In genomic region chr17:38967290-38967738, GRCh38 we compare ENCODE assay signal across 8 cellular contexts. TPM values are rescaled to one million over a fixed set of nuclear protein-coding genes. Genes with fewer than 3 reads are reported as not detected.
DNase-seq lines count a peak whose midpoint lies in the region; ATAC-seq and TF ChIP-seq lines count a peak whose summit lies in the region.

A gene with protein sequence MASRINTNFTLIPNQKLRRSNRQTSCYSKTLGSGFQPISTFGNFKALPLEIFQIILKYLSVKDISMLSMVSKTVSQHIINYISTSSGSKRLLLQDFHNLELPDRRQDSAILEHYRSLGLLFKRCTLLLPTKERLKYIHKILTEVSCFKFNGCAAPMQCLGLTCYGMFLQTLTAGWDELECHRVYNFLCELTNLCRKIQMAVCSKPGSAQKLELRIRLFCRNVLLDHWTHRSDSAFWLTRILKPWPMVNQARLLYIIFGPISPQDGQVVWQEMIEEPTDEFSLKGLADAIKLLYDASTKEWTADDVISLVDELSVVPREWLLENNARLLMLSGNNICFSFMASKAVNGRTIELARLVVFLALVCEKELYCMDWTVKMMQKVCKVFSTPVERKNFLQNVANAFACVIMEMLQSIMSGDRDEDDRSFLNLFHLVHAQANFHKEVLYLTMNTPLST (minus strand): TSS chr17:38967403. CDS start chr17:38963025, 4,378 bp downstream.

- H3K79me2 ChIP-seq in smooth muscle cell (ENCODE audit: low read depth): no peaks in the 10 kb centered on the region

- H3K27me3 ChIP-seq in smooth muscle cell (ENCODE audit: low read depth) (no peaks in the 10 kb centered on the region), WERI-Rb-1 (ENCODE audit: insufficient read depth, low read depth, severe bottlenecking) (no peaks in the 10 kb centered on the region)

- H2AFZ ChIP-seq in smooth muscle cell (ENCODE audit: low read depth): peak within 1 kb of the TSS; percentile 87

- no peak within 1 kb of the TSS for H3K9ac ChIP-seq in smooth muscle cell (ENCODE audit: low read depth)

- H3K27ac ChIP-seq in smooth muscle cell (ENCODE audit: low read depth): no peak within 1 kb of the TSS
- H3K27ac ChIP-seq in WERI-Rb-1: no peak within 1 kb of the TSS

- DNase-seq in NCI-H526 (lab: John Stamatoyannopoulos, UW) (peak; percentile 32 to 36), NCI-H526 treated with DMSO at 0.1 percent for 48 hours (lab: John Stamatoyannopoulos, UW) (no peak), cerebellar nuclear complex (lab: John Stamatoyannopoulos, UW) (peak; percentile 49 to 70), iris pigment epithelial cell (ENCODE audit: low read depth) (peak; percentile 94), smooth muscle cell (lab: John Stamatoyannopoulos, UW; ENCODE audit: unreplicated experiment) (peak; percentile 34), WERI-Rb-1 (no peak)
- peak; percentile 89 for DNase-seq in activated CD4-positive, alpha-beta T cell treated with anti-CD3 and anti-CD28 coated beads for 48 hours

- 21% methylated on average over 21 of the region's 21 CpGs for WGBS in smooth muscle cell (ENCODE audit: low lambda C conversion rate)

- ATAC-seq in GM21737 (IDR thresholded peaks at IDR 0.05; ENCODE audit: unreplicated experiment): no peak

- no peaks in the 10 kb centered on the region for H4K20me1 ChIP-seq in smooth muscle cell (ENCODE audit: low read depth)

- peak within 1 kb of the TSS; percentile 82 for H3K4me2 ChIP-seq in smooth muscle cell

- H3K4me1 ChIP-seq in smooth muscle cell (ENCODE audit: low read depth): no peaks in the 10 kb centered on the region

- H3K36me3 ChIP-seq in smooth muscle cell (ENCODE audit: low read depth) (no peaks in the 10 kb centered on the region), WERI-Rb-1 (no peaks in the 10 kb centered on the region)

- H3K9me3 ChIP-seq in smooth muscle cell (replicated peaks; ENCODE audit: low read depth) (no peaks in the 10 kb centered on the region), WERI-Rb-1 (ENCODE audit: severe bottlenecking) (no peaks in the 10 kb centered on the region)

- TF ChIP-seq CTCF in smooth muscle cell (IDR thresholded peaks at IDR 0.05; ENCODE audit: borderline replicate concordance, insufficient read depth, poor library complexity, severe bottlenecking) (no peak), WERI-Rb-1 (IDR thresholded peaks at IDR 0.05; ENCODE audit: low read depth, low read length) (no peak)

- H3F3A ChIP-seq in smooth muscle cell (ENCODE audit: low read depth): no peaks in the 10 kb centered on the region

- H3K4me3 ChIP-seq in smooth muscle cell (peak within 1 kb of the TSS; percentile 34), WERI-Rb-1 (ENCODE audit: low read depth, low read length) (no peak within 1 kb of the TSS)

RNA-seq across cellular contexts. Expression of the gene that starts here (rescaled TPM):
- not detected in 2 replicates for total RNA-seq in smooth muscle cell
- polyA plus RNA-seq in smooth muscle cell: not detected in 2 replicates

Comparison
In these comparisons a context has a peak if more than half of its experiments do, and no peak if none do; other contexts are left out.
1. DNase-seq: peak in NCI-H526 (2 of 2), activated CD4-positive, alpha-beta T cell treated with anti-CD3 and anti-CD28 coated beads for 48 hours (single experiment), cerebellar nuclear complex (2 of 2) and iris pigment epithelial cell (single experiment); none in NCI-H526 treated with DMSO at 0.1 percent for 48 hours (single experiment) and WERI-Rb-1 (single experiment).
2. Peak in DNase-seq, H3K4me3 ChIP-seq and H3K4me2 ChIP-seq in smooth muscle cell; RNA of the gene not detected or under 1 TPM.